Comparison of ENCODE assay signal across 18 cellular contexts in the genomic region with DNA sequence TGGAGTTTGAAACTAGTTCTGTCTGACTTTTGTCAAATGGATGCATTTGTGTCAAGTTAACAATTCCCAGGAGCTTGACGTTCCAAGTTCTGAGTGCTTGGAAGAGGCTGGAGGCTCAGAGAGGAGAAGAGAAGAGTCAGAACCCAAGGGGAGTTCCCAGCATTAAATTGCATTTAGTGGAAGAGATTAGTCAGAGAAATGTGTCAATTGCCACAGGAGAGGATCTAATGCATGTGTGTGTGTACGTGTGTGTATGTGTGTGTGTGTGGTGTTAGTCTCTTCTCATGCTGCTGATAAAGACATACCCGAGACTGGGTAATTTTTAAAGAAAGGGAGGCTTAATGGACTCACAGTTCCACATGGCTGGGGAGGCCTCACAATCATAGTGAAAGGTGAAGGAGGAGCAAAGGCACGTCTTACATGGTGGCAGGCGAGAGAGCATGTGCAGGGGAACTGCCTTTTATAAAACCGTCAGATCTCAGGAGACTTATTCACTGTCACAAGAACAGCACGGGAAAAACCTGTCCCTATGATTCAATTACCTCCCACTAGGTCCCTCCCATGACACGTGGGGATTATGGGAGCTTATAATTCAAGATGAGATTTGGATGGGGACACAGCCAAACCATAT.
"Had no signal": no experiment of that assay in that cellular context is flagged by ENCODE, and none has a peak within 500 bp of the region (broad histone marks: within the 10 kb centered on the region; RNA-seq: fewer than 3 reads in every experiment).

No MANE protein-coding gene starts in this region.

- DNase-seq: activated CD8-positive, alpha-beta memory T cell treated with anti-CD3 and anti-CD28 coated beads, Interleukin-2, amount 10 ng/mL, durations not matched to agents 7 days and 5 days; activated gamma-delta T cell; activated naive CD8-positive, alpha-beta T cell treated with anti-CD3 and anti-CD28 coated beads for 36 hours; activated T-cell treated with anti-CD3 and anti-CD28 coated beads, Interleukin-2, amount 50 U/mL, for 4 hours; brain microvascular endothelial cell; cerebellar nuclear complex; effector memory CD4-positive, alpha-beta T cell; hippocampal formation; kidney; left ventricle myocardium inferior; mesendoderm; nephron progenitor cell; pancreas; stimulated activated CD4-positive, alpha-beta T cell treated with anti-CD3 and anti-CD28 coated beads, Interleukin-2, amount 100 ng/mL, for 24 hours; SW 1271; transverse colon had no signal

- FAIRE-seq: kidney, pancreas had no signal

- H3K4me1 ChIP-seq: left ventricle myocardium inferior, pancreas, transverse colon had no signal

- H3K36me3 Mint-ChIP-seq: activated CD8-positive, alpha-beta memory T cell treated with anti-CD3 and anti-CD28 coated beads, Interleukin-2, amount 10 ng/mL, durations not matched to agents 7 days and 5 days; activated naive CD8-positive, alpha-beta T cell treated with anti-CD3 and anti-CD28 coated beads for 36 hours had no signal

- ATAC-seq: activated CD8-positive, alpha-beta memory T cell treated with anti-CD3 and anti-CD28 coated beads, Interleukin-2, amount 10 ng/mL, durations not matched to agents 7 days and 5 days; pancreas; stimulated activated effector memory CD8-positive, alpha-beta T cell treated with anti-CD3 and anti-CD28 coated beads, Interleukin-12 subunit alpha, Interleukin-12 subunit beta, amount 100 ng/mL, for 72 hours had no signal

- H3K27ac Mint-ChIP-seq: activated CD8-positive, alpha-beta memory T cell treated with anti-CD3 and anti-CD28 coated beads, Interleukin-2, amount 10 ng/mL, durations not matched to agents 7 days and 5 days; activated naive CD8-positive, alpha-beta T cell treated with anti-CD3 and anti-CD28 coated beads for 36 hours; dendritic cell treated with granulocyte-macrophage colony-stimulating factor and Interleukin-4, amounts not matched to agents 40 ng/mL and 50 ng/mL, for 4 days; nephron progenitor cell; stimulated activated effector memory CD8-positive, alpha-beta T cell treated with anti-CD3 and anti-CD28 coated beads, Interleukin-12 subunit alpha, Interleukin-12 subunit beta, amount 100 ng/mL, for 72 hours had no signal

- H3K27me3 ChIP-seq: brain microvascular endothelial cell, pancreas, transverse colon had no signal

- H3K4me3 Mint-ChIP-seq: activated CD8-positive, alpha-beta memory T cell treated with anti-CD3 and anti-CD28 coated beads, Interleukin-2, amount 10 ng/mL, durations not matched to agents 7 days and 5 days; activated naive CD8-positive, alpha-beta T cell treated with anti-CD3 and anti-CD28 coated beads for 36 hours; activated T-cell treated with anti-CD3 and anti-CD28 coated beads, Interleukin-2, amount 50 U/mL, for 4 hours; dendritic cell treated with granulocyte-macrophage colony-stimulating factor and Interleukin-4, amounts not matched to agents 40 ng/mL and 50 ng/mL, for 4 days; nephron progenitor cell; stimulated activated effector memory CD8-positive, alpha-beta T cell treated with anti-CD3 and anti-CD28 coated beads, Interleukin-12 subunit alpha, Interleukin-12 subunit beta, amount 100 ng/mL, for 72 hours had no signal

- H3K4me1 Mint-ChIP-seq: activated CD8-positive, alpha-beta memory T cell treated with anti-CD3 and anti-CD28 coated beads, Interleukin-2, amount 10 ng/mL, durations not matched to agents 7 days and 5 days; activated naive CD8-positive, alpha-beta T cell treated with anti-CD3 and anti-CD28 coated beads for 36 hours; nephron progenitor cell; stimulated activated effector memory CD8-positive, alpha-beta T cell treated with anti-CD3 and anti-CD28 coated beads, Interleukin-12 subunit alpha, Interleukin-12 subunit beta, amount 100 ng/mL, for 72 hours had no signal

- H3K9me3 ChIP-seq: left ventricle myocardium inferior, pancreas, transverse colon had no signal

- H3K27me3 Mint-ChIP-seq: activated CD8-positive, alpha-beta memory T cell treated with anti-CD3 and anti-CD28 coated beads, Interleukin-2, amount 10 ng/mL, durations not matched to agents 7 days and 5 days; activated naive CD8-positive, alpha-beta T cell treated with anti-CD3 and anti-CD28 coated beads for 36 hours; dendritic cell treated with granulocyte-macrophage colony-stimulating factor and Interleukin-4, amounts not matched to agents 40 ng/mL and 50 ng/mL, for 4 days had no signal

- H3K36me3 ChIP-seq: pancreas, transverse colon had no signal

- H3K4me3 ChIP-seq: left ventricle myocardium inferior, pancreas, transverse colon had no signal

- H3K9me3 Mint-ChIP-seq: activated naive CD8-positive, alpha-beta T cell treated with anti-CD3 and anti-CD28 coated beads for 36 hours; activated T-cell treated with anti-CD3 and anti-CD28 coated beads, Interleukin-2, amount 50 U/mL, for 4 hours; dendritic cell treated with granulocyte-macrophage colony-stimulating factor and Interleukin-4, amounts not matched to agents 40 ng/mL and 50 ng/mL, for 4 days; nephron progenitor cell had no signal
